In the genomic region with DNA sequence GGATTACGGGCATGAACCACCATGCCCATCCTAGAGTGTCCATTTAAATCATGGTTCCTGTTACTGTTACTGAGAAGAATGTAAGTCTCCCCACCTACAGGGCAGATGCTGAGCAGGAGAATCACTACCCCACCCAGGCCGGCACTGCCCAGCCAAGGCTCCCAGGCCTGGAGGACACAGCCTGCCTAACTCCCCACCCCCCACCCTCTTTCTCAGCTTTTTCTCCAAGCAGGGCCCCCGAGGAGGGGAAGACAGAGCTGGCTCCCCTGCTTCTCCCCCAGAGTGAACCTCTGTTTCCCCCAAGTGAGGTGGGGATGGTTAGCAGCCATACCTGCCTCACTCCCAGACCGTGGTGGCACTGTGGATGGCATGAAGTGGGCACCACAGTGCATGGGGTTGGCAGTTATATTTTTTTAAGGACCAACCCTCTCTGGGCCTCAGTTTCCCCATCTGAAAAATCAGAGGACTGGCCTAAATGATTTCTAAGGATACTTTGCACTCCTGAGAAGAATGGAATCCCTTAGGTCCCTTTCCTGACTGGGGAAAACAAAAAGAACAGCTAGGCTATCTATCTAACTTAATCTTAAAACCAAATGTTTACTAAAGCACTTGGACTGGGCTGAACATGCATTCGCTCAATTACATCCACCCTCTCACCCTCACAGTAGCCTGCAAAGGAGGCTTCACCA, we compare ENCODE assay signal across 13 cellular contexts. TPM values are rescaled to one million over a fixed set of nuclear protein-coding genes. Genes with fewer than 3 reads are reported as not detected.
DNase-seq lines count a peak whose midpoint lies in the region; ATAC-seq and TF ChIP-seq lines count a peak whose summit lies in the region.
"Had no signal": no experiment of that assay in that cellular context is flagged by ENCODE, and none has a peak within 500 bp of the region (broad histone marks: within the 10 kb centered on the region; RNA-seq: fewer than 3 reads in every experiment).

No MANE protein-coding gene starts in this region.

- H3K36me3 Mint-ChIP-seq in activated T-helper 17 cell treated with anti-CD3 and anti-CD28 coated beads, Interleukin-2, amount 50 U/mL, for 72 hours (ENCODE audit: low read depth), result peaks cover 31% of the 10 kb centered on the region
- H3K36me3 Mint-ChIP-seq in stimulated activated naive B cell treated with anti-CD40 and anti-IgM and Interleukin-4, amounts not matched to agents 10 μg/mL and 1 μg/mL and 100 μg/mL, for 72 hours, result peaks cover 1 to 8% of the 10 kb centered on the region in 2 donors

- DNase-seq in stimulated activated naive B cell treated with anti-CD40 and anti-IgM and Interleukin-4, amounts not matched to agents 10 μg/mL and 1 μg/mL and 100 μg/mL, for 72 hours, result no peak
- no peak for DNase-seq in activated CD4-positive, alpha-beta T cell treated with anti-CD3 and anti-CD28 coated beads, Interleukin-2, amount 50 U/mL, for 1 hour
- DNase-seq in NCI-H187 (lab: John Stamatoyannopoulos, UW), result no peak
- DNase-seq: DMS 273 treated with DMSO at 0.1 percent for 48 hours, H9, PC-3, T1000 had no signal

- H3K9me3 ChIP-seq in HEK293 (ENCODE audit: control insufficient read depth, insufficient read depth, low read depth, low read length), result no peaks in the 10 kb centered on the region
- H3K9me3 ChIP-seq in liver (ENCODE audit: control insufficient read depth in 4 of 4, low read length in 3 of 4), result no peaks in the 10 kb centered on the region

- ATAC-seq in activated T-helper 17 cell treated with anti-CD3 and anti-CD28 coated beads, Interleukin-2, amount 50 U/mL, for 72 hours (replicated peaks), result no peak
- no peak for ATAC-seq in stimulated activated naive B cell treated with anti-CD40 and anti-IgM and Interleukin-4, amounts not matched to agents 10 μg/mL and 1 μg/mL and 100 μg/mL, for 72 hours (replicated peaks)
- ATAC-seq in GM21529 (IDR thresholded peaks at IDR 0.05; ENCODE audit: unreplicated experiment), result no peak
- ATAC-seq: PC-3 had no signal

- POLR2A ChIA-PET in HEK293 (lab: Yijun Ruan, JAX), result interaction anchor here (0.6 to 2.3 kb wide), 2 partner anchors 172 to 181 kb away, joined by 5 to 15 read pairs; a partner anchor contains a TSS

- 82% methylated on average over 5 of the region's 5 CpGs for WGBS in liver

- H3K4me1 ChIP-seq in HEK293 (ENCODE audit: control insufficient read depth, insufficient read depth, low read length) (peaks cover 6% of the 10 kb centered on the region; the same call in 1 of the 2 replicates), liver (ENCODE audit: control insufficient read depth in 4 of 4, insufficient read depth in 4 of 4, low read length in 3 of 4) (peaks cover 13 to 57% (median 38%) of the 10 kb centered on the region in 4 donors)

- TF ChIP-seq RAD21 in liver (IDR thresholded peaks at IDR 0.05), result no peak

- no peak overlapping the region for H3K4me3 ChIP-seq in HEK293 (ENCODE audit: low read depth, low read length)
- no peak overlapping the region for H3K4me3 ChIP-seq in liver (ENCODE audit: low read depth in 1 of 3, low read length in 3 of 3)

- H3K9me3 Mint-ChIP-seq in activated T-helper 17 cell treated with anti-CD3 and anti-CD28 coated beads, Interleukin-2, amount 50 U/mL, for 72 hours, result no peaks in the 10 kb centered on the region
- no peaks in the 10 kb centered on the region for H3K9me3 Mint-ChIP-seq in stimulated activated naive B cell treated with anti-CD40 and anti-IgM and Interleukin-4, amounts not matched to agents 10 μg/mL and 1 μg/mL and 100 μg/mL, for 72 hours
- H3K9me3 Mint-ChIP-seq: H9 had no signal

- H3K27me3 ChIP-seq in liver (ENCODE audit: control insufficient read depth in 4 of 4, insufficient read depth in 4 of 4, low read length in 3 of 4), result no peaks in the 10 kb centered on the region

- no peaks in the 10 kb centered on the region for H3K27me3 Mint-ChIP-seq in activated T-helper 17 cell treated with anti-CD3 and anti-CD28 coated beads, Interleukin-2, amount 50 U/mL, for 72 hours
- H3K27me3 Mint-ChIP-seq in stimulated activated naive B cell treated with anti-CD40 and anti-IgM and Interleukin-4, amounts not matched to agents 10 μg/mL and 1 μg/mL and 100 μg/mL, for 72 hours, result no peaks in the 10 kb centered on the region

- H3K4me3 Mint-ChIP-seq in activated T-helper 17 cell treated with anti-CD3 and anti-CD28 coated beads, Interleukin-2, amount 50 U/mL, for 72 hours, result peak overlapping the region; percentile 92
- no peak overlapping the region for H3K4me3 Mint-ChIP-seq in stimulated activated naive B cell treated with anti-CD40 and anti-IgM and Interleukin-4, amounts not matched to agents 10 μg/mL and 1 μg/mL and 100 μg/mL, for 72 hours
- H3K4me3 Mint-ChIP-seq: H9 had no signal

- TF ChIP-seq CTCF in HEK293 (tag by site-specific recombination; IDR thresholded peaks at IDR 0.05), result no peak
- no peak for TF ChIP-seq CTCF in liver (IDR thresholded peaks at IDR 0.05; ENCODE audit: low read depth, low read length, missing input control)

- H3K4me1 Mint-ChIP-seq in activated T-helper 17 cell treated with anti-CD3 and anti-CD28 coated beads, Interleukin-2, amount 50 U/mL, for 72 hours, result peaks cover 22% of the 10 kb centered on the region
- peaks cover 46 to 62% of the 10 kb centered on the region in 2 donors for H3K4me1 Mint-ChIP-seq in stimulated activated naive B cell treated with anti-CD40 and anti-IgM and Interleukin-4, amounts not matched to agents 10 μg/mL and 1 μg/mL and 100 μg/mL, for 72 hours

- H3K36me3 ChIP-seq in HEK293 (ENCODE audit: control insufficient read depth in 2 of 2, insufficient read depth in 1 of 2, low read length in 2 of 2), result peaks cover 0 to 10% of the 10 kb centered on the region in 2 experiments; a peak in 1 of 3 replicates
- H3K36me3 ChIP-seq in liver (ENCODE audit: control insufficient read depth in 4 of 4, insufficient read depth in 3 of 4, low read depth in 1 of 4, low read length in 3 of 4), result peaks cover 0 to 4% (median under 1%) of the 10 kb centered on the region in 4 donors

- H3K27ac ChIP-seq in HEK293 (ENCODE audit: extremely low read depth, low read depth, low read length) (no peak overlapping the region), liver (ENCODE audit: low read depth in 1 of 2, low read length in 2 of 2) (peak overlapping the region; percentile 19 to 23)

- CTCF ChIA-PET in HEK293 (lab: Yijun Ruan, JAX), result interaction anchor here (0.6 to 2.0 kb wide), 3 partner anchors 12 to 614 kb away, joined by 4 to 6 read pairs (median 6); no protein-coding TSS in a partner anchor

- no peak overlapping the region for H3K9ac ChIP-seq in liver (ENCODE audit: low read depth in 1 of 2, low read length in 2 of 2)

- H3K27ac Mint-ChIP-seq in activated T-helper 17 cell treated with anti-CD3 and anti-CD28 coated beads, Interleukin-2, amount 50 U/mL, for 72 hours, result peak overlapping the region; percentile 25
- H3K27ac Mint-ChIP-seq in stimulated activated naive B cell treated with anti-CD40 and anti-IgM and Interleukin-4, amounts not matched to agents 10 μg/mL and 1 μg/mL and 100 μg/mL, for 72 hours, result peak overlapping the region; percentile 77

TF ChIP-seq in HEK293, 187 proteins besides CTCF, POLR2A, EP300 and RAD21:
- TF ChIP-seq ZNF664 (tag by site-specific recombination; IDR thresholded peaks at IDR 0.05) (peak; percentile 59; the same call in 1 of the 2 replicates), GLIS2 (tag by site-specific recombination; IDR thresholded peaks at IDR 0.05) (no peak), ZNF677 (tag by site-specific recombination; IDR thresholded peaks at IDR 0.05) (peak; percentile 96)

TF ChIP-seq in liver, 16 proteins besides CTCF, POLR2A, EP300 and RAD21 (continues in another document):
- TF ChIP-seq EGR1 (IDR thresholded peaks at IDR 0.05; ENCODE audit: low read depth in 2 of 2) (no peak), RXRA (IDR thresholded peaks at IDR 0.05) (no peak), SP1 (IDR thresholded peaks at IDR 0.05) (no peak), JUND (IDR thresholded peaks at IDR 0.05) (no peak), TAF1 (conservative IDR thresholded peaks at IDR 0.05) (no peak)
- TF ChIP-seq, protein P1, sequence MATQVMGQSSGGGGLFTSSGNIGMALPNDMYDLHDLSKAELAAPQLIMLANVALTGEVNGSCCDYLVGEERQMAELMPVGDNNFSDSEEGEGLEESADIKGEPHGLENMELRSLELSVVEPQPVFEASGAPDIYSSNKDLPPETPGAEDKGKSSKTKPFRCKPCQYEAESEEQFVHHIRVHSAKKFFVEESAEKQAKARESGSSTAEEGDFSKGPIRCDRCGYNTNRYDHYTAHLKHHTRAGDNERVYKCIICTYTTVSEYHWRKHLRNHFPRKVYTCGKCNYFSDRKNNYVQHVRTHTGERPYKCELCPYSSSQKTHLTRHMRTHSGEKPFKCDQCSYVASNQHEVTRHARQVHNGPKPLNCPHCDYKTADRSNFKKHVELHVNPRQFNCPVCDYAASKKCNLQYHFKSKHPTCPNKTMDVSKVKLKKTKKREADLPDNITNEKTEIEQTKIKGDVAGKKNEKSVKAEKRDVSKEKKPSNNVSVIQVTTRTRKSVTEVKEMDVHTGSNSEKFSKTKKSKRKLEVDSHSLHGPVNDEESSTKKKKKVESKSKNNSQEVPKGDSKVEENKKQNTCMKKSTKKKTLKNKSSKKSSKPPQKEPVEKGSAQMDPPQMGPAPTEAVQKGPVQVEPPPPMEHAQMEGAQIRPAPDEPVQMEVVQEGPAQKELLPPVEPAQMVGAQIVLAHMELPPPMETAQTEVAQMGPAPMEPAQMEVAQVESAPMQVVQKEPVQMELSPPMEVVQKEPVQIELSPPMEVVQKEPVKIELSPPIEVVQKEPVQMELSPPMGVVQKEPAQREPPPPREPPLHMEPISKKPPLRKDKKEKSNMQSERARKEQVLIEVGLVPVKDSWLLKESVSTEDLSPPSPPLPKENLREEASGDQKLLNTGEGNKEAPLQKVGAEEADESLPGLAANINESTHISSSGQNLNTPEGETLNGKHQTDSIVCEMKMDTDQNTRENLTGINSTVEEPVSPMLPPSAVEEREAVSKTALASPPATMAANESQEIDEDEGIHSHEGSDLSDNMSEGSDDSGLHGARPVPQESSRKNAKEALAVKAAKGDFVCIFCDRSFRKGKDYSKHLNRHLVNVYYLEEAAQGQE (IDR thresholded peaks at IDR 0.05), result no peak
- TF ChIP-seq, protein P2, sequence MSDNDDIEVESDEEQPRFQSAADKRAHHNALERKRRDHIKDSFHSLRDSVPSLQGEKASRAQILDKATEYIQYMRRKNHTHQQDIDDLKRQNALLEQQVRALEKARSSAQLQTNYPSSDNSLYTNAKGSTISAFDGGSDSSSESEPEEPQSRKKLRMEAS (IDR thresholded peaks at IDR 0.05), result no peak

RNA-seq across cellular contexts. Expression of a gene that starts 5.0 kb away (rescaled TPM):
- 10 to 100 TPM; 21.5 to 82.9 TPM for total RNA-seq in activated T-helper 17 cell treated with anti-CD3 and anti-CD28 coated beads, Interleukin-2, amount 50 U/mL, for 72 hours
- total RNA-seq in liver, result 10 to 100 TPM; 15.9 to 21.8 TPM
- 10 to 100 TPM in 1 of 2 donors, 1 to 10 TPM in 1; 2.2 to 14.0 TPM for polyA plus RNA-seq in liver

RNA-seq across cellular contexts. Expression of a gene that starts 50.4 kb away (rescaled TPM):
- 10 to 100 TPM; 20.6 to 33.0 TPM for total RNA-seq in activated T-helper 17 cell treated with anti-CD3 and anti-CD28 coated beads, Interleukin-2, amount 50 U/mL, for 72 hours
- total RNA-seq in liver, result not detected
- under 1 TPM in 1 of 2 donors, not detected in 1; 0.25 TPM for polyA plus RNA-seq in liver
- total RNA-seq: frontal cortex, lower leg skin had no signal

Comparison
In these comparisons a context has a peak if more than half of its experiments do, and no peak if none do; other contexts are left out.
1. RNA of a gene that starts 50.4 kb away (total RNA-seq): 20.6 to 33.0 TPM in activated T-helper 17 cell treated with anti-CD3 and anti-CD28 coated beads, Interleukin-2, amount 50 U/mL, for 72 hours; not detected in liver; every median in the first group is over 10 times any median in the second.